In the genomic region with DNA sequence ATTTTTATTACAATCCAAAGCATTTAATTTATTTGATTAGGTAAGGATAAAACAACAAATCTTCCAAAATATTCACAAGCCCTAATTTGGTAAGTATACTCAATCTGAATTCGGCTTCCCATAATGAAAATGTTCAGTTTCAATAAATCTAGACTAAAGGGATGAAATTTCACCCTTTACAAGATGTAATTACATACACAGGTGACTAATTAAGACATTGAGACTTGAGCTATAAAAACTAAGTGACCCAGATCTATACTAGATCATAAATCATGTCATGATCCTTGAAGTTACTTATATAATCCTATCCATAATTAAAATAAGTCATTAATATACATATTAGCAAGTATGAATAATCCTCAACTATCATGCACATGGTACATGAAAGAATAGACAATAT, we compare ENCODE assay signal across 1 cellular context.
TF ChIP-seq lines count a peak whose summit lies in the region.

No MANE protein-coding gene starts in this region.

TF ChIP-seq in HEK293, 187 proteins besides CTCF, POLR2A, EP300 and RAD21 (continued from another document):
- TF ChIP-seq, protein P1, sequence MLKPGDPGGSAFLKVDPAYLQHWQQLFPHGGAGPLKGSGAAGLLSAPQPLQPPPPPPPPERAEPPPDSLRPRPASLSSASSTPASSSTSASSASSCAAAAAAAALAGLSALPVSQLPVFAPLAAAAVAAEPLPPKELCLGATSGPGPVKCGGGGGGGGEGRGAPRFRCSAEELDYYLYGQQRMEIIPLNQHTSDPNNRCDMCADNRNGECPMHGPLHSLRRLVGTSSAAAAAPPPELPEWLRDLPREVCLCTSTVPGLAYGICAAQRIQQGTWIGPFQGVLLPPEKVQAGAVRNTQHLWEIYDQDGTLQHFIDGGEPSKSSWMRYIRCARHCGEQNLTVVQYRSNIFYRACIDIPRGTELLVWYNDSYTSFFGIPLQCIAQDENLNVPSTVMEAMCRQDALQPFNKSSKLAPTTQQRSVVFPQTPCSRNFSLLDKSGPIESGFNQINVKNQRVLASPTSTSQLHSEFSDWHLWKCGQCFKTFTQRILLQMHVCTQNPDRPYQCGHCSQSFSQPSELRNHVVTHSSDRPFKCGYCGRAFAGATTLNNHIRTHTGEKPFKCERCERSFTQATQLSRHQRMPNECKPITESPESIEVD (tag by site-specific recombination; IDR thresholded peaks at IDR 0.05) = peak; percentile 89
- TF ChIP-seq FEZF1 (tag by site-specific recombination; IDR thresholded peaks at IDR 0.05) (peak; percentile 45; the same call in 1 of the 2 replicates), BCL11A (tag by site-specific recombination; IDR thresholded peaks at IDR 0.05; ENCODE audit: low read depth) (peak; percentile 85), ZNF843 (tag by site-specific recombination; IDR thresholded peaks at IDR 0.05) (peak; percentile 90)
- TF ChIP-seq, protein P2, sequence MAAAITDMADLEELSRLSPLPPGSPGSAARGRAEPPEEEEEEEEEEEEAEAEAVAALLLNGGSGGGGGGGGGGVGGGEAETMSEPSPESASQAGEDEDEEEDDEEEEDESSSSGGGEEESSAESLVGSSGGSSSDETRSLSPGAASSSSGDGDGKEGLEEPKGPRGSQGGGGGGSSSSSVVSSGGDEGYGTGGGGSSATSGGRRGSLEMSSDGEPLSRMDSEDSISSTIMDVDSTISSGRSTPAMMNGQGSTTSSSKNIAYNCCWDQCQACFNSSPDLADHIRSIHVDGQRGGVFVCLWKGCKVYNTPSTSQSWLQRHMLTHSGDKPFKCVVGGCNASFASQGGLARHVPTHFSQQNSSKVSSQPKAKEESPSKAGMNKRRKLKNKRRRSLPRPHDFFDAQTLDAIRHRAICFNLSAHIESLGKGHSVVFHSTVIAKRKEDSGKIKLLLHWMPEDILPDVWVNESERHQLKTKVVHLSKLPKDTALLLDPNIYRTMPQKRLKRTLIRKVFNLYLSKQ (tag by site-specific recombination; IDR thresholded peaks at IDR 0.05; ENCODE audit: borderline replicate concordance) = no peak
